In the genomic region with DNA sequence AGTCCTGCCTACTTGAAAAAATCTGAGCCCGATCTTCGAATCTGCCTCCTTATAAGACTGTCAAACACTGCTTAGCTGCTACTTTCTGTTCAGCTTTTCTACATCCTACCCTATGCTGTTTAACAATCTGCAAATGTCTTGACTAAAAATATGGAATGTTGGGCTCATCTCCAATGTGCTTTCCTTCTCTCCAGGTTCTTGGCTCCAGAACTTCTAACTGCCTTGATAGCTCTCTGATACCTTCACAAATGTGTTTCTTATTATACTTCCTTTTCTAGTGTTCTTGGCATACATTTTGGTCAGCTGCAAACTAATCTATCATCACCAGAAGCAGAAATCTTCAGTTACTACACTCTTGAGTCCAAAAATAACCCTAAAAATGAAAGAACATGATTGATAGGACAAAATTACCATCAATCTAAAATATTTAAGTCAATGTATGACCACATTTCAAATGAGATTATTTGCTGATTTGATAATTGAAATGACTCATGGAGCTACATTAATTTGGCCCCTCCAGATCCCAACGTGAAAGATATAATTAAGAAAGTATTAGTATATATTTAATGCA, we compare ENCODE assay signal across 16 cellular contexts.
DNase-seq lines count a peak whose midpoint lies in the region; TF ChIP-seq lines count a peak whose summit lies in the region.
"Had no signal": no experiment of that assay in that cellular context is flagged by ENCODE, and none has a peak within 500 bp of the region (broad histone marks: within the 10 kb centered on the region; RNA-seq: fewer than 3 reads in every experiment).

No MANE protein-coding gene starts in this region.

- H3K27me3 Mint-ChIP-seq in chondrocyte (ENCODE audit: low read depth) = no peaks in the 10 kb centered on the region
- H3K27me3 Mint-ChIP-seq: CD4-positive, alpha-beta T cell had no signal

- no peak overlapping the region for H3K4me3 ChIP-seq in fibroblast of the aortic adventitia (ENCODE audit: low read depth, low read length)
- H3K4me3 ChIP-seq: A549 had no signal

- no peak overlapping the region for H3K27ac Mint-ChIP-seq in chondrocyte (ENCODE audit: unreplicated experiment)
- H3K27ac Mint-ChIP-seq: CD4-positive, alpha-beta T cell; HFFc6 had no signal

- H3K36me3 Mint-ChIP-seq in chondrocyte (ENCODE audit: low read depth) = no peaks in the 10 kb centered on the region

- H3K9me3 Mint-ChIP-seq in chondrocyte (ENCODE audit: low read depth) = no peaks in the 10 kb centered on the region

- TF ChIP-seq CTCF in fibroblast of the aortic adventitia (IDR thresholded peaks at IDR 0.05; ENCODE audit: insufficient read depth, low read length) = no peak
- no peak for TF ChIP-seq CTCF in chondrocyte (IDR thresholded peaks at IDR 0.05)

- peak; percentile 4 for DNase-seq in NOMO-1 treated with DMSO at 0.1 percent for 48 hours (lab: John Stamatoyannopoulos, UW; ENCODE audit: unreplicated experiment)
- no peak for DNase-seq in NOMO-1 (lab: John Stamatoyannopoulos, UW; ENCODE audit: unreplicated experiment in 2 of 2)
- peak; percentile 49 for DNase-seq in OCI-M1 (lab: John Stamatoyannopoulos, UW)
- DNase-seq in fibroblast of the aortic adventitia (ENCODE audit: low read depth) = peak; percentile 62
- DNase-seq in superior temporal gyrus (ENCODE audit: extremely low spot score) = peak; percentile 52
- no peak for DNase-seq in chondrocyte (ENCODE audit: low spot score)
- DNase-seq in COR-L47 (lab: John Stamatoyannopoulos, UW) = no peak
- DNase-seq: AML-193; CD4-positive, alpha-beta T cell; DMS153; DMS79; GDM1; GOT3; H7; HFFc6 had no signal

- no peak overlapping the region for H3K4me3 Mint-ChIP-seq in chondrocyte (ENCODE audit: unreplicated experiment)
- H3K4me3 Mint-ChIP-seq: CD4-positive, alpha-beta T cell; HFFc6 had no signal

- no peaks in the 10 kb centered on the region for H3K4me1 Mint-ChIP-seq in chondrocyte (ENCODE audit: low read depth)

Comparison
In these comparisons a context has a peak if more than half of its experiments do, and no peak if none do; other contexts are left out.
1. DNase-seq: peak in NOMO-1 treated with DMSO at 0.1 percent for 48 hours (single experiment), OCI-M1 (single experiment), fibroblast of the aortic adventitia (single experiment) and superior temporal gyrus (single experiment); none in NOMO-1 (0 of 2), chondrocyte (single experiment) and COR-L47 (single experiment).